Comparison of ENCODE assay signal across 16 cellular contexts in genomic region chr10:4254101-4254994, GRCh38.
DNase-seq lines count a peak whose midpoint lies in the region; ATAC-seq, FAIRE-seq and TF ChIP-seq lines count a peak whose summit lies in the region.
"Had no signal": no experiment of that assay in that cellular context is flagged by ENCODE, and none has a peak within 500 bp of the region (broad histone marks: within the 10 kb centered on the region; RNA-seq: fewer than 3 reads in every experiment).

No MANE protein-coding gene starts in this region.

- no peak for ATAC-seq in stimulated activated naive CD8-positive, alpha-beta T cell treated with anti-CD3 and anti-CD28 coated beads, Interleukin-15, Interleukin-2, amounts not matched to agents 100 U/mL and 50 U/mL, for 24 hours
- ATAC-seq: stimulated activated naive B cell treated with anti-CD40 and anti-IgM and Interleukin-4, amounts not matched to agents 10 μg/mL and 1 μg/mL and 100 μg/mL, for 72 hours had no signal

- H3K27ac Mint-ChIP-seq in astrocyte (ENCODE audit: unreplicated experiment) (peak overlapping the region; percentile 84), immature natural killer cell (no peak overlapping the region)
- H3K27ac Mint-ChIP-seq: stimulated activated naive B cell treated with anti-CD40 and anti-IgM and Interleukin-4, amounts not matched to agents 10 μg/mL and 1 μg/mL and 100 μg/mL, for 72 hours had no signal

- H3K9me3 Mint-ChIP-seq in astrocyte (ENCODE audit: unreplicated experiment), result peaks cover 18% of the 10 kb centered on the region
- H3K9me3 Mint-ChIP-seq in immature natural killer cell, result peaks cover 0 to 2% (median 0%) of the 10 kb centered on the region in 6 donors

- peak overlapping the region; percentile 49 for H3K9ac ChIP-seq in astrocyte (ENCODE audit: low read length)

- intact Hi-C loops in spleen (cut with DNase I; ENCODE audit: low total_unique reads) (no loop called here), thyroid gland (cut with DNase I) (no loop called here)

- no peak overlapping the region for H3K4me3 Mint-ChIP-seq in astrocyte (ENCODE audit: unreplicated experiment)
- no peak overlapping the region for H3K4me3 Mint-ChIP-seq in immature natural killer cell
- H3K4me3 Mint-ChIP-seq: stimulated activated naive B cell treated with anti-CD40 and anti-IgM and Interleukin-4, amounts not matched to agents 10 μg/mL and 1 μg/mL and 100 μg/mL, for 72 hours had no signal

- H3K4me1 Mint-ChIP-seq in astrocyte (ENCODE audit: low read depth, unreplicated experiment), result peaks cover 18% of the 10 kb centered on the region
- no peaks in the 10 kb centered on the region for H3K4me1 Mint-ChIP-seq in immature natural killer cell
- H3K4me1 Mint-ChIP-seq: stimulated activated naive B cell treated with anti-CD40 and anti-IgM and Interleukin-4, amounts not matched to agents 10 μg/mL and 1 μg/mL and 100 μg/mL, for 72 hours had no signal

- peaks cover 4% of the 10 kb centered on the region for H3K36me3 Mint-ChIP-seq in astrocyte (ENCODE audit: low read depth, unreplicated experiment)
- peaks cover 0 to 3% (median 0%) of the 10 kb centered on the region in 3 donors for H3K36me3 Mint-ChIP-seq in immature natural killer cell
- H3K36me3 Mint-ChIP-seq: stimulated activated naive B cell treated with anti-CD40 and anti-IgM and Interleukin-4, amounts not matched to agents 10 μg/mL and 1 μg/mL and 100 μg/mL, for 72 hours had no signal

- 81 to 93% (median 87%) methylated on average over 9 to 11 of the region's 11 CpGs for WGBS in spleen, 5 donors
- 85 to 92% methylated on average over 11 of the region's 11 CpGs for WGBS in thyroid gland, 2 donors

- H3K4me3 ChIP-seq in astrocyte (ENCODE audit: insufficient read depth, low read depth, low read length) (no peak overlapping the region), foreskin fibroblast (ENCODE audit: low read depth in 1 of 2, low read length in 2 of 2) (no peak overlapping the region), spleen (no peak overlapping the region), thyroid gland (replicated peaks in 1 of 3) (no peak overlapping the region)

- H3K4me2 ChIP-seq in astrocyte (ENCODE audit: low read length), result no peak overlapping the region

- H2AFZ ChIP-seq in astrocyte (ENCODE audit: low read depth, low read length), result peak overlapping the region; percentile 14

- H3K36me3 ChIP-seq in astrocyte (ENCODE audit: insufficient read depth, low read length) (no peaks in the 10 kb centered on the region), spleen (no peaks in the 10 kb centered on the region), thyroid gland (no peaks in the 10 kb centered on the region)

- DNase-seq in GM04503 (ENCODE audit: low read depth) (peak; percentile 57), astrocyte (ENCODE audit: low read depth) (peak; percentile 96), foreskin fibroblast (peak; percentile 80 to 86), spleen (peak; percentile 49), immature natural killer cell (no peak), thyroid gland (no peak)
- DNase-seq in stimulated activated naive CD8-positive, alpha-beta T cell treated with anti-CD3 and anti-CD28 coated beads, Interleukin-15, Interleukin-2, amounts not matched to agents 100 U/mL and 50 U/mL, for 24 hours, result no peak
- DNase-seq: activated CD4-positive, alpha-beta T cell treated with anti-CD3 and anti-CD28 coated beads, Interleukin-2, amount 50 U/mL, for 4 hours; activated effector memory CD4-positive, alpha-beta T cell treated with Interleukin-2 at 50 U/mL for 16 hours; caudate nucleus; NCI-H1048; NCI-H446 treated with DMSO at 0.1 percent for 48 hours; stimulated activated CD4-positive, alpha-beta T cell treated with anti-CD3 and anti-CD28 coated beads, Interleukin-4, amount 100 ng/mL, for 1 hour; stimulated activated naive B cell treated with anti-CD40 and anti-IgM and Interleukin-4, amounts not matched to agents 10 μg/mL and 1 μg/mL and 100 μg/mL, for 72 hours; T-helper 9 cell had no signal

- H3K27me3 Mint-ChIP-seq in astrocyte (ENCODE audit: low read depth, unreplicated experiment), result no peaks in the 10 kb centered on the region
- H3K27me3 Mint-ChIP-seq in immature natural killer cell (ENCODE audit: low read depth in 3 of 3), result peaks cover 0 to under 1% (median 0%) of the 10 kb centered on the region in 3 donors

- H3K27ac ChIP-seq in astrocyte (ENCODE audit: low read depth, low read length), result peak overlapping the region; percentile 83
- no peak overlapping the region for H3K27ac ChIP-seq in spleen
- no peak overlapping the region for H3K27ac ChIP-seq in thyroid gland

- no peak for TF ChIP-seq CTCF in astrocyte (IDR thresholded peaks at IDR 0.05; ENCODE audit: insufficient read depth, low read depth, low read length)
- TF ChIP-seq CTCF in foreskin fibroblast (IDR thresholded peaks at IDR 0.05; ENCODE audit: low read depth, low read length), result no peak
- TF ChIP-seq CTCF in spleen (IDR thresholded peaks at IDR 0.05 in 8 of 11, conservative IDR thresholded peaks at IDR 0.05 in 3 of 11), result no peak
- no peak for TF ChIP-seq CTCF in thyroid gland (IDR thresholded peaks at IDR 0.05)

- no peaks in the 10 kb centered on the region for H3K27me3 ChIP-seq in astrocyte (ENCODE audit: insufficient read depth, low read length)
- H3K27me3 ChIP-seq in spleen (replicated peaks in 1 of 7), result no peaks in the 10 kb centered on the region
- no peaks in the 10 kb centered on the region for H3K27me3 ChIP-seq in thyroid gland

- peak; percentile 43 for FAIRE-seq in astrocyte (lab: Jason Lieb, UNC)
- FAIRE-seq: HTR-8/SVneo had no signal

- H4K20me1 ChIP-seq in astrocyte (ENCODE audit: insufficient read depth, low read length), result no peaks in the 10 kb centered on the region

- H3K4me1 ChIP-seq in astrocyte (ENCODE audit: insufficient read depth, low read length), result peaks cover 4% of the 10 kb centered on the region
- H3K4me1 ChIP-seq in spleen, result peaks cover 0 to 6% (median 0%) of the 10 kb centered on the region in 6 donors
- no peaks in the 10 kb centered on the region for H3K4me1 ChIP-seq in thyroid gland

- H3K79me2 ChIP-seq in astrocyte (ENCODE audit: insufficient read depth, low read length), result no peaks in the 10 kb centered on the region

- TF ChIP-seq POLR2A in spleen (IDR thresholded peaks at IDR 0.05) (no peak), thyroid gland (IDR thresholded peaks at IDR 0.05) (no peak)

- H3K9me3 ChIP-seq in astrocyte (ENCODE audit: insufficient read depth, low read depth, low read length), result no peaks in the 10 kb centered on the region
- H3K9me3 ChIP-seq in spleen, result no peaks in the 10 kb centered on the region
- no peaks in the 10 kb centered on the region for H3K9me3 ChIP-seq in thyroid gland

Comparison
In these comparisons a context has a peak if more than half of its experiments do, and no peak if none do; other contexts are left out.
1. DNase-seq: peak in GM04503 (single experiment), astrocyte (single experiment), foreskin fibroblast (2 of 2) and spleen (single experiment); none in immature natural killer cell (0 of 3), thyroid gland (0 of 2) and stimulated activated naive CD8-positive, alpha-beta T cell treated with anti-CD3 and anti-CD28 coated beads, Interleukin-15, Interleukin-2, amounts not matched to agents 100 U/mL and 50 U/mL, for 24 hours (single experiment).